Comparison of ENCODE assay signal across 15 cellular contexts in the genomic region with DNA sequence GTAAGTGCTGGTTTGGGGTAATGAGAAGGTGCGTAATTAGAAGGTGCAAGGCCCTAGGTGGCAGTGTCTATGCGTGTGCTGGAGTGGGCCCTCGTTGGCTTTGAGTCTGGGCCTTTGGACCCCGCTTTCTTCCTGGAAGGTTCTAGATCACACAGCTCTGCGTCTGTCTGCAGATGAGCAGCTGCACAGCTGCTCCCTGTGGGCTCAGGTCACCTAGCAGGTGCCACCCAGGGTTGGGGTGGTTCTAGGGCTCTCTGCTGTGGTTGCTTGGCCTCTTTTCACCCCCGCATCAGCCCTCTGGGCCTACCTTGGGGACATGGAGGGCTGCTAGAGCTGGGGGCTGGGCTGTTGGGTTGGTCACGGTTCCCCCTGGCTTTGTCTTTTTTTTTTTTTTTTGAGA. TPM values are rescaled to one million over a fixed set of nuclear protein-coding genes. Genes with fewer than 3 reads are reported as not detected.
DNase-seq lines count a peak whose midpoint lies in the region; ATAC-seq, FAIRE-seq and TF ChIP-seq lines count a peak whose summit lies in the region.
"Had no signal": no experiment of that assay in that cellular context is flagged by ENCODE, and none has a peak within 500 bp of the region (broad histone marks: within the 10 kb centered on the region; RNA-seq: fewer than 3 reads in every experiment).

No MANE protein-coding gene starts in this region.

- no peak for TF ChIP-seq RAD21 in A549 (conservative IDR thresholded peaks at IDR 0.05 in 1 of 2, IDR thresholded peaks at IDR 0.05 in 1 of 2)

- 90% methylated on average over 6 of the region's 7 CpGs for WGBS in A549 (ENCODE audit: missing lambda C conversion rate)

- TF ChIP-seq CTCF in A549 (IDR thresholded peaks at IDR 0.05), result no peak
- no peak for TF ChIP-seq CTCF in GM12864 (IDR thresholded peaks at IDR 0.05; ENCODE audit: low read depth, low read length, missing control alignments)

- no peak for FAIRE-seq in A549 (lab: Jason Lieb, UNC)

- H3K27ac Mint-ChIP-seq in natural killer cell treated with Interleukin-12 subunit alpha and Interleukin-12 subunit beta and Interleukin-15 and Interleukin-18, amount 100 ng/mL, for 72 hours, result peak overlapping the region; percentile 54 to 70

- H3K9ac ChIP-seq in adipocyte (ENCODE audit: low read length), result peak overlapping the region; percentile 3

- DNase-seq in A549 (ENCODE audit: low read depth in 1 of 2, low spot score in 1 of 2) (no peak), GM12864 (ENCODE audit: low read depth) (no peak), adipocyte (ENCODE audit: low read depth) (no peak), cerebellar nuclear complex (lab: John Stamatoyannopoulos, UW) (no peak), T-helper 9 cell (no peak), KBM-7 (no peak)
- no peak for DNase-seq in natural killer cell treated with Interleukin-12 subunit alpha and Interleukin-12 subunit beta and Interleukin-15 and Interleukin-18, amount 100 ng/mL, for 72 hours (ENCODE audit: low spot score)
- DNase-seq: activated CD4-positive, alpha-beta T cell treated with anti-CD3 and anti-CD28 coated beads for 1 hour; amniotic stem cell; CD8-positive, alpha-beta T cell; NCI-H510A; SHP77 had no signal

- ATAC-seq in A549 (no peak), HG03045 (IDR thresholded peaks at IDR 0.05; ENCODE audit: unreplicated experiment) (no peak)
- ATAC-seq in natural killer cell treated with Interleukin-12 subunit alpha and Interleukin-12 subunit beta and Interleukin-15 and Interleukin-18, amount 100 ng/mL, for 72 hours, result no peak
- ATAC-seq: CD8-positive, alpha-beta T cell had no signal

- H3K4me2 ChIP-seq in A549, result no peak overlapping the region; the same call in 2 of the 3 replicates

- no peaks in the 10 kb centered on the region for H3K27me3 Mint-ChIP-seq in natural killer cell treated with Interleukin-12 subunit alpha and Interleukin-12 subunit beta and Interleukin-15 and Interleukin-18, amount 100 ng/mL, for 72 hours
- H3K27me3 Mint-ChIP-seq: stimulated activated naive CD8-positive, alpha-beta T cell treated with anti-CD3 and anti-CD28 coated beads, Interleukin-15, Interleukin-2, amounts not matched to agents 100 ng/mL and 50 ng/mL, for 24 hours had no signal

- no peaks in the 10 kb centered on the region for H3K27me3 ChIP-seq in adipocyte (replicated peaks; ENCODE audit: control insufficient read depth, insufficient read depth, low read length)

- H3K36me3 Mint-ChIP-seq in natural killer cell treated with Interleukin-12 subunit alpha and Interleukin-12 subunit beta and Interleukin-15 and Interleukin-18, amount 100 ng/mL, for 72 hours, result no peaks in the 10 kb centered on the region

- peaks cover 77% of the 10 kb centered on the region for H3K4me1 ChIP-seq in A549
- peaks cover 17% of the 10 kb centered on the region for H3K4me1 ChIP-seq in adipocyte (ENCODE audit: control insufficient read depth, insufficient read depth, low read length)

- no peak for TF ChIP-seq EP300 in A549 (IDR thresholded peaks at IDR 0.05)

- H3K4me3 Mint-ChIP-seq in natural killer cell treated with Interleukin-12 subunit alpha and Interleukin-12 subunit beta and Interleukin-15 and Interleukin-18, amount 100 ng/mL, for 72 hours, result no peak overlapping the region
- H3K4me3 Mint-ChIP-seq: CD8-positive, alpha-beta T cell had no signal

- peaks cover 3% of the 10 kb centered on the region for H3K36me3 ChIP-seq in adipocyte (ENCODE audit: control insufficient read depth, insufficient read depth, low read length, severe bottlenecking)

- peaks cover 26 to 46% of the 10 kb centered on the region in 2 donors for H3K4me1 Mint-ChIP-seq in natural killer cell treated with Interleukin-12 subunit alpha and Interleukin-12 subunit beta and Interleukin-15 and Interleukin-18, amount 100 ng/mL, for 72 hours (ENCODE audit: low read depth in 2 of 2)

- no peak for TF ChIP-seq POLR2A in A549 (IDR thresholded peaks at IDR 0.05; ENCODE audit: low read length)

- POLR2A ChIA-PET in A549 (lab: Yijun Ruan, JAX), result no interaction called here

- in situ Hi-C loops in KBM-7 (cut with MboI; ENCODE audit: low pct_unique_long_range_greater_than_20kb, low sequenced_read_pairs), result no loop called here

- no peaks in the 10 kb centered on the region for H3K9me3 Mint-ChIP-seq in natural killer cell treated with Interleukin-12 subunit alpha and Interleukin-12 subunit beta and Interleukin-15 and Interleukin-18, amount 100 ng/mL, for 72 hours
- H3K9me3 Mint-ChIP-seq: CD8-positive, alpha-beta T cell; neural crest cell; stimulated activated naive CD8-positive, alpha-beta T cell treated with anti-CD3 and anti-CD28 coated beads, Interleukin-15, Interleukin-2, amounts not matched to agents 100 ng/mL and 50 ng/mL, for 24 hours had no signal

- H3K9me3 ChIP-seq in A549 (no peaks in the 10 kb centered on the region), adipocyte (ENCODE audit: control insufficient read depth, low read length) (no peaks in the 10 kb centered on the region)

- CTCF ChIA-PET in A549 (lab: Yijun Ruan, JAX), result interaction anchor here (24.4 kb wide), 1 partner anchor 20 kb away, joined by 667 read pairs; a partner anchor contains a TSS

- peak overlapping the region; percentile 43 to 80; a peak in 4 of 6 replicates for H3K27ac ChIP-seq in A549

- no peak overlapping the region for H3K4me3 ChIP-seq in A549
- peak overlapping the region; percentile 26 for H3K4me3 ChIP-seq in GM12864 (ENCODE audit: low read depth, low read length)
- no peak overlapping the region for H3K4me3 ChIP-seq in adipocyte (ENCODE audit: low read length)

TF ChIP-seq in A549, 52 proteins besides CTCF, POLR2A, EP300 and RAD21:
- TF ChIP-seq RCOR1 (IDR thresholded peaks at IDR 0.05; ENCODE audit: low read depth, low read length), result no peak
- TF ChIP-seq EHMT2 (IDR thresholded peaks at IDR 0.05; ENCODE audit: low read depth), result no peak
- no peak for TF ChIP-seq ZFP36 (IDR thresholded peaks at IDR 0.05; ENCODE audit: borderline replicate concordance, partially characterized antibody)
- TF ChIP-seq, protein P1, sequence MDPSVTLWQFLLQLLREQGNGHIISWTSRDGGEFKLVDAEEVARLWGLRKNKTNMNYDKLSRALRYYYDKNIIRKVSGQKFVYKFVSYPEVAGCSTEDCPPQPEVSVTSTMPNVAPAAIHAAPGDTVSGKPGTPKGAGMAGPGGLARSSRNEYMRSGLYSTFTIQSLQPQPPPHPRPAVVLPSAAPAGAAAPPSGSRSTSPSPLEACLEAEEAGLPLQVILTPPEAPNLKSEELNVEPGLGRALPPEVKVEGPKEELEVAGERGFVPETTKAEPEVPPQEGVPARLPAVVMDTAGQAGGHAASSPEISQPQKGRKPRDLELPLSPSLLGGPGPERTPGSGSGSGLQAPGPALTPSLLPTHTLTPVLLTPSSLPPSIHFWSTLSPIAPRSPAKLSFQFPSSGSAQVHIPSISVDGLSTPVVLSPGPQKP (IDR thresholded peaks at IDR 0.05; ENCODE audit: low read depth, low read length), result no peak
- no peak for TF ChIP-seq RARB (CRISPR knock-in tag; IDR thresholded peaks at IDR 0.05)
- TF ChIP-seq POLR2AphosphoS2 (conservative IDR thresholded peaks at IDR 0.05; ENCODE audit: low read length), result no peak
- TF ChIP-seq HOXA7 (CRISPR knock-in tag; IDR thresholded peaks at IDR 0.05), result no peak
- no peak for TF ChIP-seq CHD4 (IDR thresholded peaks at IDR 0.05; ENCODE audit: borderline replicate concordance)
- TF ChIP-seq, protein P2, sequence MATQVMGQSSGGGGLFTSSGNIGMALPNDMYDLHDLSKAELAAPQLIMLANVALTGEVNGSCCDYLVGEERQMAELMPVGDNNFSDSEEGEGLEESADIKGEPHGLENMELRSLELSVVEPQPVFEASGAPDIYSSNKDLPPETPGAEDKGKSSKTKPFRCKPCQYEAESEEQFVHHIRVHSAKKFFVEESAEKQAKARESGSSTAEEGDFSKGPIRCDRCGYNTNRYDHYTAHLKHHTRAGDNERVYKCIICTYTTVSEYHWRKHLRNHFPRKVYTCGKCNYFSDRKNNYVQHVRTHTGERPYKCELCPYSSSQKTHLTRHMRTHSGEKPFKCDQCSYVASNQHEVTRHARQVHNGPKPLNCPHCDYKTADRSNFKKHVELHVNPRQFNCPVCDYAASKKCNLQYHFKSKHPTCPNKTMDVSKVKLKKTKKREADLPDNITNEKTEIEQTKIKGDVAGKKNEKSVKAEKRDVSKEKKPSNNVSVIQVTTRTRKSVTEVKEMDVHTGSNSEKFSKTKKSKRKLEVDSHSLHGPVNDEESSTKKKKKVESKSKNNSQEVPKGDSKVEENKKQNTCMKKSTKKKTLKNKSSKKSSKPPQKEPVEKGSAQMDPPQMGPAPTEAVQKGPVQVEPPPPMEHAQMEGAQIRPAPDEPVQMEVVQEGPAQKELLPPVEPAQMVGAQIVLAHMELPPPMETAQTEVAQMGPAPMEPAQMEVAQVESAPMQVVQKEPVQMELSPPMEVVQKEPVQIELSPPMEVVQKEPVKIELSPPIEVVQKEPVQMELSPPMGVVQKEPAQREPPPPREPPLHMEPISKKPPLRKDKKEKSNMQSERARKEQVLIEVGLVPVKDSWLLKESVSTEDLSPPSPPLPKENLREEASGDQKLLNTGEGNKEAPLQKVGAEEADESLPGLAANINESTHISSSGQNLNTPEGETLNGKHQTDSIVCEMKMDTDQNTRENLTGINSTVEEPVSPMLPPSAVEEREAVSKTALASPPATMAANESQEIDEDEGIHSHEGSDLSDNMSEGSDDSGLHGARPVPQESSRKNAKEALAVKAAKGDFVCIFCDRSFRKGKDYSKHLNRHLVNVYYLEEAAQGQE (IDR thresholded peaks at IDR 0.05), result no peak
- no peak for TF ChIP-seq CBX2 (IDR thresholded peaks at IDR 0.05; ENCODE audit: borderline replicate concordance, low read depth)
- no peak for TF ChIP-seq JUNB (IDR thresholded peaks at IDR 0.05)

RNA-seq across cellular contexts. Expression of a gene that starts 10.4 kb away (rescaled TPM):
- polyA plus RNA-seq in A549 (2011; rRNA removed), result 2.9 TPM in 2 replicates
- polyA plus RNA-seq in A549 (2012; cell fraction: cytosol; rRNA removed), result 7.0 and 8.7 TPM in 2 replicates
- 35.5 and 39.3 TPM in 2 replicates for polyA plus RNA-seq in A549 (2012; cell fraction: nucleus; rRNA removed)
- polyA plus RNA-seq in A549 (2017; fragmentation: RNase III; extraction: RNeasy Plus Mini Kit Qiagen cat#74134 plus additional on column Dnase treatment), result 5.1 to 6.3 TPM (median 5.2 TPM) in 3 replicates
- 3.7 and 4.5 TPM in 2 replicates for polyA minus RNA-seq in A549 (2011; rRNA and poly(A)+ RNA removed)
- 10 to 100 TPM; 46.5 to 58.0 TPM for total RNA-seq in natural killer cell treated with Interleukin-12 subunit alpha and Interleukin-12 subunit beta and Interleukin-15 and Interleukin-18, amount 100 ng/mL, for 72 hours
